Comparison of ENCODE assay signal across 8 cellular contexts in genomic region chr2:230828272-230828961, GRCh38. TPM values are rescaled to one million over a fixed set of nuclear protein-coding genes. Genes with fewer than 3 reads are reported as not detected.
DNase-seq lines count a peak whose midpoint lies in the region; ATAC-seq and TF ChIP-seq lines count a peak whose summit lies in the region.

No MANE protein-coding gene starts in this region.

- H4K20me1 ChIP-seq in BLaER1 treated with 17β-estradiol and CSF1 and Interleukin-3, amounts not matched to agents 10 nM and 100 nM: peaks cover 0 to 8% (median under 1%) of the 10 kb centered on the region in 11 experiments; a peak in 6 of 22 replicates

- no peak overlapping the region for H3K27ac Mint-ChIP-seq in activated naive CD8-positive, alpha-beta T cell treated with anti-CD3 and anti-CD28 coated beads, Interleukin-2, amount 10 ng/mL, durations not matched to agents 7 days and 5 days

- peak overlapping the region; percentile 53 to 72 (median 62) for H3K4me3 ChIP-seq in BLaER1 treated with 17β-estradiol and CSF1 and Interleukin-3, amounts not matched to agents 10 nM and 100 nM
- H3K4me3 ChIP-seq in mucosa of descending colon: no peak overlapping the region
- no peak overlapping the region for H3K4me3 ChIP-seq in MG63

- intact Hi-C loops in mucosa of descending colon (cut with DNase I, micrococcal nuclease): no loop called here

- H3K36me3 Mint-ChIP-seq in activated naive CD8-positive, alpha-beta T cell treated with anti-CD3 and anti-CD28 coated beads, Interleukin-2, amount 10 ng/mL, durations not matched to agents 7 days and 5 days: no peaks in the 10 kb centered on the region

- peak; percentile 64 for DNase-seq in activated naive CD8-positive, alpha-beta T cell treated with anti-CD3 and anti-CD28 coated beads, Interleukin-2, amount 10 ng/mL, durations not matched to agents 7 days and 5 days
- DNase-seq in mucosa of descending colon (peak in 2 of 3 donors; percentile 25 to 64), iPS-NIHi7 (ENCODE audit: extremely low spot score) (no peak), MG63 (no peak), NCI-H2196 (lab: John Stamatoyannopoulos, UW; ENCODE audit: unreplicated experiment) (no peak), NCI-H1092 (lab: John Stamatoyannopoulos, UW) (no peak)

- peaks cover 16 to 47% (median 30%) of the 10 kb centered on the region in 10 experiments for H3K4me1 ChIP-seq in BLaER1 treated with 17β-estradiol and CSF1 and Interleukin-3, amounts not matched to agents 10 nM and 100 nM
- peaks cover 13% of the 10 kb centered on the region for H3K4me1 ChIP-seq in mucosa of descending colon (ENCODE audit: low read depth)

- H3K27ac ChIP-seq in BLaER1 treated with 17β-estradiol and CSF1 and Interleukin-3, amounts not matched to agents 10 nM and 100 nM: peak overlapping the region; percentile 51 to 79 (median 66); a peak in 20 of 22 replicates

- no peak for TF ChIP-seq CTCF in mucosa of descending colon (IDR thresholded peaks at IDR 0.05)

- peak overlapping the region; percentile 47 for H3K4me3 Mint-ChIP-seq in activated naive CD8-positive, alpha-beta T cell treated with anti-CD3 and anti-CD28 coated beads, Interleukin-2, amount 10 ng/mL, durations not matched to agents 7 days and 5 days

- peaks cover 14% of the 10 kb centered on the region for H3K4me1 Mint-ChIP-seq in activated naive CD8-positive, alpha-beta T cell treated with anti-CD3 and anti-CD28 coated beads, Interleukin-2, amount 10 ng/mL, durations not matched to agents 7 days and 5 days

- POLR2A ChIA-PET in activated naive CD8-positive, alpha-beta T cell treated with anti-CD3 and anti-CD28 coated beads, Interleukin-2, amount 10 ng/mL, durations not matched to agents 7 days and 5 days (lab: Charles Lee): no interaction called here

- H3K9ac ChIP-seq in BLaER1 treated with 17β-estradiol and CSF1 and Interleukin-3, amounts not matched to agents 10 nM and 100 nM: peak overlapping the region; percentile 62 to 81 (median 76)

- peaks cover 53% of the 10 kb centered on the region for H3K27me3 Mint-ChIP-seq in activated naive CD8-positive, alpha-beta T cell treated with anti-CD3 and anti-CD28 coated beads, Interleukin-2, amount 10 ng/mL, durations not matched to agents 7 days and 5 days

- peak; percentile 57 for ATAC-seq in GM21390 (IDR thresholded peaks at IDR 0.05; ENCODE audit: unreplicated experiment)
- ATAC-seq in activated naive CD8-positive, alpha-beta T cell treated with anti-CD3 and anti-CD28 coated beads, Interleukin-2, amount 10 ng/mL, durations not matched to agents 7 days and 5 days (ENCODE audit: low read depth): peak; percentile 68
- ATAC-seq in mucosa of descending colon: peak; percentile 84

- no peaks in the 10 kb centered on the region for H3K36me3 ChIP-seq in BLaER1 treated with 17β-estradiol and CSF1 and Interleukin-3, amounts not matched to agents 10 nM and 100 nM
- no peaks in the 10 kb centered on the region for H3K36me3 ChIP-seq in mucosa of descending colon (ENCODE audit: low read depth)
- H3K36me3 ChIP-seq in MG63: no peaks in the 10 kb centered on the region

- H3K9me3 Mint-ChIP-seq in activated naive CD8-positive, alpha-beta T cell treated with anti-CD3 and anti-CD28 coated beads, Interleukin-2, amount 10 ng/mL, durations not matched to agents 7 days and 5 days: no peaks in the 10 kb centered on the region

- H3K9me3 ChIP-seq in BLaER1 treated with 17β-estradiol and CSF1 and Interleukin-3, amounts not matched to agents 10 nM and 100 nM (replicated peaks in 1 of 11): peaks cover 0 to 7% (median 0%) of the 10 kb centered on the region in 11 experiments; a peak in 1 of 22 replicates
- H3K9me3 ChIP-seq in mucosa of descending colon: no peaks in the 10 kb centered on the region
- 0 out of 2 replicates have a peak, but pooled peaks cover 2% of the 10 kb centered on the region for H3K9me3 ChIP-seq in MG63

- peaks cover 0 to 3% (median 0%) of the 10 kb centered on the region in 11 experiments; a peak in 1 of 22 replicates for H3K27me3 ChIP-seq in BLaER1 treated with 17β-estradiol and CSF1 and Interleukin-3, amounts not matched to agents 10 nM and 100 nM
- H3K27me3 ChIP-seq in MG63: peaks cover 4% of the 10 kb centered on the region; the same call in 1 of the 2 replicates

- H3K4me2 ChIP-seq in BLaER1 treated with 17β-estradiol and CSF1 and Interleukin-3, amounts not matched to agents 10 nM and 100 nM: peak overlapping the region; percentile 96 to 99 (median 98)

RNA-seq across cellular contexts. Expression of gene ITM2C, which starts 36.3 kb away (rescaled TPM):
- 100 to 1,000 TPM; 102 to 105 TPM for total RNA-seq in activated naive CD8-positive, alpha-beta T cell treated with anti-CD3 and anti-CD28 coated beads, Interleukin-2, amount 10 ng/mL, durations not matched to agents 7 days and 5 days
- total RNA-seq in mucosa of descending colon: 1,000 to 10,000 TPM; 1,048 to 2,192 (median 2,113) TPM
- total RNA-seq in MG63 (2014; rRNA removed; shearing (Covaris generic); ENCODE audit: low replicate concordance): 31.2 and 37.1 TPM in 2 replicates

Comparison
In these comparisons a context has a peak if more than half of its experiments do, and no peak if none do; other contexts are left out.
1. H3K4me3 ChIP-seq: peak in BLaER1 treated with 17β-estradiol and CSF1 and Interleukin-3, amounts not matched to agents 10 nM and 100 nM (10 of 10); none in mucosa of descending colon (single experiment) and MG63 (single experiment).
2. DNase-seq: peak in activated naive CD8-positive, alpha-beta T cell treated with anti-CD3 and anti-CD28 coated beads, Interleukin-2, amount 10 ng/mL, durations not matched to agents 7 days and 5 days (single experiment) and mucosa of descending colon (2 of 3); none in iPS-NIHi7 (single experiment), MG63 (single experiment), NCI-H2196 (single experiment) and NCI-H1092 (single experiment).
3. RNA of gene ITM2C, which starts 36.3 kb away (total RNA-seq): 1,048 to 2,192 TPM in mucosa of descending colon; 102 to 105 TPM in activated naive CD8-positive, alpha-beta T cell treated with anti-CD3 and anti-CD28 coated beads, Interleukin-2, amount 10 ng/mL, durations not matched to agents 7 days and 5 days and 31.2 to 37.1 TPM in MG63; every median in the first group is over 4 times any median in the second.
4. Peak in every context shown above with its lines, with median percentiles within 50 percentile points of each other: ATAC-seq.